ENCODE assay signal across 8 cellular contexts in the genomic region with DNA sequence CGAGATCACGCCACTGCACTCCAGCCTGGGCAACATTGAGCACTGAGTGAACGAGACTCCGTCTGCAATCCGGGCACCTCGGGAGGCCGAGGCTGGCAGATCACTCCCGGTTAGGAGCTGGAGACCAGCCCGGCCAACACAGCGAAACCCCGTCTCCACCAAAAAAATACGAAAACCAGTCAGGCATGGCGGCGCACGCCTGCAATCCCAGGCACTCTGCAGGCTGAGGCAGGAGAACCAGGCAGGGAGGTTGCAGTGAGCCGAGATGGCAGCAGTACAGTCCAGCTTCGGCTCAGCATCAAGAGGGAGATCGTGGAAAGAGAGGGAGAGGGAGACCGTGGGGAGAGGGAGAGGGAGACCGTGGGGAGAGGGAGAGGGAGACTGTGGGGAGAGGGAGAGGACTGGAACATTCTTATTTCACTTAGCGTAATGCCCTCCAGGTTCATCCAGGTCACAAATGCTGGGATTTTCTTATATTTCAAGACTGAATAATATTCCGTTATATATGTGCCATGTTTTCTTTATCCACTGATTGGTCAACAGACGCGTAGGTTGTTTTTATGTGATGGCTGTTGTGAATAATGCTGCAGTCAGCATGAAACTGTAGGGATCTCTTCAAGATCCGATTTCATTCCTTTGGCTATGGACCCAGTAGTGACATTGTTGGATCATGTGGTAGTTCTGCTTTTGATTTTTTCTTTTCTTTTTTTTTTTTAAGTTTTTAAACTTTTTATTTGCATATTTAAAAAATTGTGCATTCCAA. TPM values are rescaled to one million over a fixed set of nuclear protein-coding genes. Genes with fewer than 3 reads are reported as not detected.
"Had no signal": no experiment of that assay in that cellular context is flagged by ENCODE, and none has a peak within 500 bp of the region (broad histone marks: within the 10 kb centered on the region; RNA-seq: fewer than 3 reads in every experiment).

No MANE protein-coding gene starts in this region.

RNA-seq across cellular contexts. Expression of a gene that starts 21.7 kb away (rescaled TPM):
- total RNA-seq: HT-29, LHCN-M2, MCF 10A had no signal
- polyA plus RNA-seq: IgD-negative memory B cell had no signal

RNA-seq across cellular contexts. Expression of a gene that starts 41.4 kb away (rescaled TPM):
- total RNA-seq: HT-29, LHCN-M2, MCF 10A, OCI-LY7, PC-3, Right ventricle myocardium inferior, SJCRH30 had no signal
- polyA plus RNA-seq: IgD-negative memory B cell had no signal
